ENCODE assay signal across 12 cellular contexts in genomic region chr6:109478222-109478805, GRCh38. TPM values are rescaled to one million over a fixed set of nuclear protein-coding genes. Genes with fewer than 3 reads are reported as not detected.
A peak's percentile ranks its signal among the peaks of the same experiment; 100 is the strongest.
DNase-seq lines count a peak whose midpoint lies in the region; ATAC-seq and TF ChIP-seq lines count a peak whose summit lies in the region.
"Had no signal": no experiment of that assay in that cellular context is flagged by ENCODE, and none has a peak within 500 bp of the region (broad histone marks: within the 10 kb centered on the region; RNA-seq: fewer than 3 reads in every experiment).

No MANE protein-coding gene starts in this region.

- ATAC-seq in central memory CD8-positive, alpha-beta T cell (replicated peaks; ENCODE audit: extremely low read depth, poor library complexity, severe bottlenecking), result no peak
- ATAC-seq in natural killer cell treated with Interleukin-12 subunit alpha and Interleukin-12 subunit beta and Interleukin-15 and Interleukin-18, amount 100 ng/mL, for 72 hours, result no peak
- no peak for ATAC-seq in HG02571 (IDR thresholded peaks at IDR 0.05; ENCODE audit: unreplicated experiment)
- no peak for ATAC-seq in left ventricle myocardium superior
- ATAC-seq in HG02759 (IDR thresholded peaks at IDR 0.05; ENCODE audit: unreplicated experiment), result no peak
- ATAC-seq: pancreas had no signal

- CTCF ChIA-PET in Caco-2 (lab: Charles Lee), result no interaction called here

- H3K4me3 Mint-ChIP-seq in Caco-2 (ENCODE audit: unreplicated experiment), result no peak overlapping the region
- peak overlapping the region; percentile 92 for H3K4me3 Mint-ChIP-seq in central memory CD8-positive, alpha-beta T cell
- H3K4me3 Mint-ChIP-seq in natural killer cell treated with Interleukin-12 subunit alpha and Interleukin-12 subunit beta and Interleukin-15 and Interleukin-18, amount 100 ng/mL, for 72 hours, result peak overlapping the region; percentile 97

- H3K9me3 Mint-ChIP-seq in Caco-2 (ENCODE audit: unreplicated experiment), result no peaks in the 10 kb centered on the region
- no peaks in the 10 kb centered on the region for H3K9me3 Mint-ChIP-seq in central memory CD8-positive, alpha-beta T cell
- no peaks in the 10 kb centered on the region for H3K9me3 Mint-ChIP-seq in natural killer cell treated with Interleukin-12 subunit alpha and Interleukin-12 subunit beta and Interleukin-15 and Interleukin-18, amount 100 ng/mL, for 72 hours

- peaks cover 64% of the 10 kb centered on the region for H3K79me2 ChIP-seq in KMS-11 (ENCODE audit: insufficient read depth, low read depth)

- H3K4me1 ChIP-seq in Caco-2, result peaks cover 18% of the 10 kb centered on the region
- peaks cover 57% of the 10 kb centered on the region for H3K4me1 ChIP-seq in KMS-11 (ENCODE audit: low read depth, poor library complexity, severe bottlenecking)

- DNase-seq in Caco-2 (no peak), left ventricle myocardium superior (no peak)
- no peak for DNase-seq in central memory CD8-positive, alpha-beta T cell (ENCODE audit: low spot score in 2 of 2)
- no peak for DNase-seq in natural killer cell treated with Interleukin-12 subunit alpha and Interleukin-12 subunit beta and Interleukin-15 and Interleukin-18, amount 100 ng/mL, for 72 hours (ENCODE audit: low spot score)
- no peak for DNase-seq in activated CD8-positive, alpha-beta memory T cell treated with anti-CD3 and anti-CD28 coated beads for 24 hours
- DNase-seq: hippocampal formation, NCI-H1092, OCI-M1, pancreas had no signal

- H3K36me3 Mint-ChIP-seq in Caco-2 (ENCODE audit: insufficient read depth, unreplicated experiment), result peaks cover 48% of the 10 kb centered on the region
- peaks cover 54% of the 10 kb centered on the region for H3K36me3 Mint-ChIP-seq in central memory CD8-positive, alpha-beta T cell (ENCODE audit: insufficient read depth)
- peaks cover 41% of the 10 kb centered on the region for H3K36me3 Mint-ChIP-seq in natural killer cell treated with Interleukin-12 subunit alpha and Interleukin-12 subunit beta and Interleukin-15 and Interleukin-18, amount 100 ng/mL, for 72 hours

- H3K27me3 ChIP-seq in Caco-2 (replicated peaks; ENCODE audit: control insufficient read depth, insufficient read depth, low read length), result no peaks in the 10 kb centered on the region
- no peaks in the 10 kb centered on the region for H3K27me3 ChIP-seq in KMS-11 (ENCODE audit: insufficient read depth, low read depth)
- H3K27me3 ChIP-seq: pancreas had no signal

- H2AFZ ChIP-seq in KMS-11 (ENCODE audit: low read depth), result no peak overlapping the region

- POLR2A ChIA-PET in Caco-2 (lab: Charles Lee), result no interaction called here

- peak overlapping the region; percentile 50 for H3K4me2 ChIP-seq in KMS-11

- peak overlapping the region; percentile 66 for H3K27ac Mint-ChIP-seq in Caco-2 (ENCODE audit: unreplicated experiment)
- peak overlapping the region; percentile 81 for H3K27ac Mint-ChIP-seq in central memory CD8-positive, alpha-beta T cell (ENCODE audit: low read depth)
- H3K27ac Mint-ChIP-seq in natural killer cell treated with Interleukin-12 subunit alpha and Interleukin-12 subunit beta and Interleukin-15 and Interleukin-18, amount 100 ng/mL, for 72 hours, result peak overlapping the region; percentile 40 to 77

- peaks cover 39% of the 10 kb centered on the region for H3K4me1 Mint-ChIP-seq in Caco-2 (ENCODE audit: low read depth, unreplicated experiment)
- peaks cover 70% of the 10 kb centered on the region for H3K4me1 Mint-ChIP-seq in central memory CD8-positive, alpha-beta T cell
- H3K4me1 Mint-ChIP-seq in natural killer cell treated with Interleukin-12 subunit alpha and Interleukin-12 subunit beta and Interleukin-15 and Interleukin-18, amount 100 ng/mL, for 72 hours (ENCODE audit: low read depth in 2 of 2), result peaks cover 47 to 53% of the 10 kb centered on the region in 2 donors

- no peak overlapping the region for H3K4me3 ChIP-seq in Caco-2 (ENCODE audit: low read depth, low read length)
- no peak overlapping the region for H3K4me3 ChIP-seq in KMS-11 (IDR thresholded peaks at IDR 0.05; ENCODE audit: insufficient read depth, low read depth, low read length)

- H4K20me1 ChIP-seq in KMS-11 (ENCODE audit: insufficient read depth), result no peaks in the 10 kb centered on the region

- H3K27me3 Mint-ChIP-seq in Caco-2 (ENCODE audit: insufficient read depth, unreplicated experiment), result no peaks in the 10 kb centered on the region
- H3K27me3 Mint-ChIP-seq in central memory CD8-positive, alpha-beta T cell, result no peaks in the 10 kb centered on the region
- no peaks in the 10 kb centered on the region for H3K27me3 Mint-ChIP-seq in natural killer cell treated with Interleukin-12 subunit alpha and Interleukin-12 subunit beta and Interleukin-15 and Interleukin-18, amount 100 ng/mL, for 72 hours

- H3K9ac ChIP-seq in KMS-11, result no peak overlapping the region

- intact Hi-C loops in Caco-2 (cut with micrococcal nuclease; ENCODE audit: unreplicated experiment) (no loop called here), left ventricle myocardium superior (cut with micrococcal nuclease) (no loop called here)

- BruUV-seq in Caco-2 (replicated peaks; lab: Mats Ljungman, UMichigan), result no TSS peak

- TF ChIP-seq CTCF in Caco-2 (IDR thresholded peaks at IDR 0.05; ENCODE audit: insufficient read depth in 1 of 2, low read depth in 1 of 2, low read length in 1 of 2, severe bottlenecking in 1 of 2, unreplicated experiment in 1 of 2), result no peak
- no peak for TF ChIP-seq CTCF in KMS-11 (conservative IDR thresholded peaks at IDR 0.05; ENCODE audit: low read depth, low read length)

- H3K27ac ChIP-seq in KMS-11, result no peak overlapping the region
- H3K27ac ChIP-seq: pancreas had no signal

- H3K9me3 ChIP-seq in Caco-2, result no peaks in the 10 kb centered on the region
- H3K9me3 ChIP-seq: pancreas had no signal

- H3K36me3 ChIP-seq in Caco-2 (ENCODE audit: control insufficient read depth, insufficient read depth, low read length) (no peaks in the 10 kb centered on the region), KMS-11 (ENCODE audit: insufficient read depth) (no peaks in the 10 kb centered on the region)

RNA-seq across cellular contexts. Expression of gene ZBTB24, which starts 4.7 kb away (rescaled TPM):
- total RNA-seq in Caco-2 (2022), result 9.2 and 10.3 TPM in 2 replicates
- total RNA-seq in natural killer cell treated with Interleukin-12 subunit alpha and Interleukin-12 subunit beta and Interleukin-15 and Interleukin-18, amount 100 ng/mL, for 72 hours, result 1 to 10 TPM; 9.8 to 9.9 TPM
- total RNA-seq in left ventricle myocardium superior, result 3.4 TPM

RNA-seq across cellular contexts. Expression of gene MICAL1, which starts 22.7 kb away (rescaled TPM):
- total RNA-seq in Caco-2 (2022), result 11.7 and 11.8 TPM in 2 replicates
- 10 to 100 TPM; 18.9 to 29.0 TPM for total RNA-seq in natural killer cell treated with Interleukin-12 subunit alpha and Interleukin-12 subunit beta and Interleukin-15 and Interleukin-18, amount 100 ng/mL, for 72 hours
- total RNA-seq in left ventricle myocardium superior, result 7.5 TPM

RNA-seq across cellular contexts. Expression of gene SMPD2, which starts 37.8 kb away (rescaled TPM):
- total RNA-seq in Caco-2 (2022) (12.3 and 12.8 TPM in 2 replicates), left ventricle myocardium superior (5.7 TPM)
- total RNA-seq in natural killer cell treated with Interleukin-12 subunit alpha and Interleukin-12 subunit beta and Interleukin-15 and Interleukin-18, amount 100 ng/mL, for 72 hours, result 10 to 100 TPM; 10.3 to 11.4 TPM

RNA-seq across cellular contexts. Expression of gene PPIL6, which starts 37.9 kb away (rescaled TPM):
- 0.30 TPM in 1 of 2 replicates, not detected in the other for total RNA-seq in Caco-2 (2022)
- total RNA-seq in natural killer cell treated with Interleukin-12 subunit alpha and Interleukin-12 subunit beta and Interleukin-15 and Interleukin-18, amount 100 ng/mL, for 72 hours, result not detected
- 2.5 TPM for total RNA-seq in left ventricle myocardium superior
